In genomic region chr1:201272838-201273237, GRCh38 we compare ENCODE assay signal across 24 cellular contexts. TPM values are rescaled to one million over a fixed set of nuclear protein-coding genes. Genes with fewer than 3 reads are reported as not detected.
"Had no signal": no experiment of that assay in that cellular context is flagged by ENCODE, and none has a peak within 500 bp of the region (broad histone marks: within the 10 kb centered on the region; RNA-seq: fewer than 3 reads in every experiment).

No MANE protein-coding gene starts in this region.

- H3K36me3 Mint-ChIP-seq: activated CD4-positive, alpha-beta memory T cell treated with anti-CD3 and anti-CD28 coated beads for 36 hours; activated naive CD8-positive, alpha-beta T cell treated with anti-CD3 and anti-CD28 coated beads for 36 hours; memory B cell; stimulated activated naive B cell treated with anti-CD40 and anti-IgM and Interleukin-4, amounts not matched to agents 10 μg/mL and 1 μg/mL and 100 μg/mL, for 72 hours had no signal

- H3K4me3 ChIP-seq: colonic mucosa, dorsolateral prefrontal cortex, esophagus muscularis mucosa, hepatocyte, testis, upper lobe of left lung had no signal

- H3K27ac Mint-ChIP-seq: activated CD4-positive, alpha-beta memory T cell treated with anti-CD3 and anti-CD28 coated beads for 36 hours; activated naive CD8-positive, alpha-beta T cell treated with anti-CD3 and anti-CD28 coated beads for 36 hours; effector memory CD8-positive, alpha-beta T cell; memory B cell; stimulated activated naive B cell treated with anti-CD40 and anti-IgM and Interleukin-4, amounts not matched to agents 10 μg/mL and 1 μg/mL and 100 μg/mL, for 72 hours; T-helper 1 cell treated with Interleukin-12 subunit alpha and Interleukin-12 subunit beta and Interleukin-4 antibody, amounts not matched to agents 30 μg/mL and 1 μg/mL, for 36 hours had no signal

- DNase-seq: activated CD4-positive, alpha-beta memory T cell treated with anti-CD3 and anti-CD28 coated beads for 36 hours; activated CD4-positive, alpha-beta T cell treated with anti-CD3 and anti-CD28 coated beads for 48 hours; activated naive CD4-positive, alpha-beta T cell treated with Interleukin-2 at 50 U/mL for 16 hours; activated naive CD8-positive, alpha-beta T cell treated with anti-CD3 and anti-CD28 coated beads for 36 hours; activated T-cell treated with anti-CD3 and anti-CD28 coated beads, Interleukin-2, amount 50 U/mL, for 48 hours; colonic mucosa; dorsolateral prefrontal cortex; effector memory CD8-positive, alpha-beta T cell; glutamatergic neuron; left colon; nucleus accumbens; small intestine; stimulated activated CD4-positive, alpha-beta T cell treated with anti-CD3 and anti-CD28 coated beads, Interleukin-15, amount 100 ng/mL, for 24 hours; stimulated activated naive B cell treated with anti-CD40 and anti-IgM and Interleukin-4, amounts not matched to agents 10 μg/mL and 1 μg/mL and 100 μg/mL, for 72 hours; testis; upper lobe of left lung had no signal

- H3K4me3 Mint-ChIP-seq: activated CD4-positive, alpha-beta memory T cell treated with anti-CD3 and anti-CD28 coated beads for 36 hours; activated naive CD8-positive, alpha-beta T cell treated with anti-CD3 and anti-CD28 coated beads for 36 hours; central memory CD8-positive, alpha-beta T cell; effector memory CD8-positive, alpha-beta T cell; memory B cell; stimulated activated naive B cell treated with anti-CD40 and anti-IgM and Interleukin-4, amounts not matched to agents 10 μg/mL and 1 μg/mL and 100 μg/mL, for 72 hours; T-helper 1 cell treated with Interleukin-12 subunit alpha and Interleukin-12 subunit beta and Interleukin-4 antibody, amounts not matched to agents 30 μg/mL and 1 μg/mL, for 36 hours had no signal

- H2AFZ ChIP-seq: hepatocyte had no signal

- H3K4me2 ChIP-seq: hepatocyte had no signal

- H3K79me2 ChIP-seq: hepatocyte had no signal

- H3K27ac ChIP-seq: colonic mucosa, dorsolateral prefrontal cortex, esophagus muscularis mucosa, hepatocyte, testis, upper lobe of left lung had no signal

- H3K4me1 ChIP-seq: colonic mucosa, testis had no signal

- H3K36me3 ChIP-seq: colonic mucosa, esophagus muscularis mucosa, upper lobe of left lung had no signal

- ATAC-seq: effector memory CD8-positive, alpha-beta T cell; left colon; sciatic nerve; stimulated activated naive B cell treated with anti-CD40 and anti-IgM and Interleukin-4, amounts not matched to agents 10 μg/mL and 1 μg/mL and 100 μg/mL, for 72 hours had no signal

- H3K4me1 Mint-ChIP-seq: activated naive CD8-positive, alpha-beta T cell treated with anti-CD3 and anti-CD28 coated beads for 36 hours; central memory CD8-positive, alpha-beta T cell; memory B cell; stimulated activated naive B cell treated with anti-CD40 and anti-IgM and Interleukin-4, amounts not matched to agents 10 μg/mL and 1 μg/mL and 100 μg/mL, for 72 hours had no signal

- H3K27me3 ChIP-seq: colonic mucosa, hepatocyte, testis, upper lobe of left lung had no signal

- H3K9me3 ChIP-seq: colonic mucosa, esophagus muscularis mucosa, testis, upper lobe of left lung had no signal

- H3K9me3 Mint-ChIP-seq: activated CD4-positive, alpha-beta memory T cell treated with anti-CD3 and anti-CD28 coated beads for 36 hours; activated naive CD8-positive, alpha-beta T cell treated with anti-CD3 and anti-CD28 coated beads for 36 hours; central memory CD8-positive, alpha-beta T cell; effector memory CD8-positive, alpha-beta T cell; memory B cell; stimulated activated naive B cell treated with anti-CD40 and anti-IgM and Interleukin-4, amounts not matched to agents 10 μg/mL and 1 μg/mL and 100 μg/mL, for 72 hours; T-helper 1 cell treated with Interleukin-12 subunit alpha and Interleukin-12 subunit beta and Interleukin-4 antibody, amounts not matched to agents 30 μg/mL and 1 μg/mL, for 36 hours had no signal

RNA-seq across cellular contexts. Expression of gene PKP1, which starts 10.5 kb away (rescaled TPM):
- total RNA-seq: activated CD4-positive, alpha-beta memory T cell treated with anti-CD3 and anti-CD28 coated beads for 36 hours; mononuclear cell had no signal
- polyA plus RNA-seq: neural cell had no signal
